8 cellular contexts compared by ENCODE assay signal in the genomic region with DNA sequence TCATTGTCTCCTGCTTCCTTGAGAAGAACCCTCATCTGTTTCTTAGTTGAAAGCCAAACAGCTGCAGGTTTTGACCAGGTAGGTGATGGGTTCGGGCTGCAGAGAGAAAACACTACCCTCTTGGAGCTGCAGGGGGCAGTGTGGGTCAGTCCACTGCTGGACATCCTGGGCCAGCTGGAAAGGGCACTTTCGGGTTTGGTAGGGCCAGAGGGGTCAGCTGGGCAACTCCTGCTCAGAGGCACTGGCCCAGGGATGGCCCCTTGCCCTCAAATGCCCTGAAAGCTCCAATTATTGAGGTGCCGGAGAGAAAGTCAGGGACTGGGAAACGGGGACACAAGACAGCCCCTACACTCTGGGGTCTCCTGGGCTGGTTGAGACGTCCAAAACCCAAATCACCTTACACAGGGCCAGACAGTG.
DNase-seq lines count a peak whose midpoint lies in the region; ATAC-seq and TF ChIP-seq lines count a peak whose summit lies in the region.

No MANE protein-coding gene starts in this region.

- no peak overlapping the region for H3K9ac ChIP-seq in IMR-90 (ENCODE audit: low read depth, low read length)
- no peak overlapping the region for H3K9ac ChIP-seq in endodermal cell (ENCODE audit: extremely low read depth, low read length, poor library complexity, severe bottlenecking)

- no peak overlapping the region for H3K56ac ChIP-seq in IMR-90 (ENCODE audit: extremely low read depth, insufficient read depth, low read length)

- no peaks in the 10 kb centered on the region for H3K36me3 ChIP-seq in IMR-90 (ENCODE audit: control insufficient read depth, insufficient read depth, low read length)
- no peaks in the 10 kb centered on the region for H3K36me3 ChIP-seq in endodermal cell (ENCODE audit: control insufficient read depth, insufficient read depth, low read length)
- H3K36me3 ChIP-seq in vagina = no peaks in the 10 kb centered on the region

- no peak overlapping the region for H3K14ac ChIP-seq in IMR-90 (replicated peaks; ENCODE audit: low read depth, low read length)

- H2AFZ ChIP-seq in IMR-90 (replicated peaks; ENCODE audit: low read length, poor library complexity) = no peak overlapping the region

- peak; percentile 56 for TF ChIP-seq CTCF in IMR-90 (conservative IDR thresholded peaks at IDR 0.05; ENCODE audit: low read depth, low read length)
- peak; percentile 89 for TF ChIP-seq CTCF in endodermal cell (conservative IDR thresholded peaks at IDR 0.05)
- TF ChIP-seq CTCF in nephron progenitor cell (IDR thresholded peaks at IDR 0.05) = peak; percentile 71
- peak; percentile 33 to 57 (median 40) for TF ChIP-seq CTCF in vagina (IDR thresholded peaks at IDR 0.05)

- H3K4me3 ChIP-seq in IMR-90 (ENCODE audit: insufficient read depth, low read depth, low read length) (no peak overlapping the region), endodermal cell (ENCODE audit: low read length) (no peak overlapping the region), vagina (no peak overlapping the region)

- H3K36me3 Mint-ChIP-seq in endodermal cell (ENCODE audit: low read depth) (no peaks in the 10 kb centered on the region), nephron progenitor cell (ENCODE audit: low read depth) (no peaks in the 10 kb centered on the region)

- H2AK5ac ChIP-seq in IMR-90 (ENCODE audit: low read depth, low read length) = no peak overlapping the region

- peak; percentile 49 for DNase-seq in 8988T
- no peak for DNase-seq in IMR-90
- peak; percentile 77 to 81 for DNase-seq in activated CD4-positive, alpha-beta T cell treated with anti-CD3 and anti-CD28 coated beads, Interleukin-2, amount 50 U/mL, for 48 hours
- peak; percentile 94 for DNase-seq in endodermal cell
- peak; percentile 75 for DNase-seq in nephron progenitor cell
- DNase-seq in vagina (ENCODE audit: extremely low spot score in 2 of 2) = no peak

- H2BK20ac ChIP-seq in IMR-90 (ENCODE audit: low read depth, low read length) = no peak overlapping the region

- no peak overlapping the region for H3K4me2 ChIP-seq in IMR-90 (ENCODE audit: low read depth, low read length)

- H3K4me1 Mint-ChIP-seq in endodermal cell (no peaks in the 10 kb centered on the region), nephron progenitor cell (peaks cover 9% of the 10 kb centered on the region)

- H3K27me3 Mint-ChIP-seq in endodermal cell (ENCODE audit: insufficient read depth) (peaks cover 17% of the 10 kb centered on the region), nephron progenitor cell (ENCODE audit: low read depth, poor library complexity) (peaks cover 23% of the 10 kb centered on the region)

- no peak overlapping the region for H3K23ac ChIP-seq in IMR-90 (ENCODE audit: low read depth, low read length)

- peak; percentile 40 for TF ChIP-seq RAD21 in IMR-90 (IDR thresholded peaks at IDR 0.05; ENCODE audit: low read length)

- no peak overlapping the region for H2BK15ac ChIP-seq in IMR-90 (ENCODE audit: low read depth, low read length)

- peaks cover 2% of the 10 kb centered on the region for H3K4me1 ChIP-seq in IMR-90 (ENCODE audit: control insufficient read depth, insufficient read depth, low read length)
- no peaks in the 10 kb centered on the region for H3K4me1 ChIP-seq in endodermal cell (ENCODE audit: control insufficient read depth, insufficient read depth, low read length)
- no peaks in the 10 kb centered on the region for H3K4me1 ChIP-seq in vagina

- no peaks in the 10 kb centered on the region for H3K79me1 ChIP-seq in IMR-90 (ENCODE audit: low read depth in 1 of 2, low read length in 2 of 2)

- H3K9me3 Mint-ChIP-seq in endodermal cell (no peaks in the 10 kb centered on the region), nephron progenitor cell (no peaks in the 10 kb centered on the region)

- intact Hi-C loops in IMR-90 (cut with micrococcal nuclease) = loop anchor here (1.0 kb wide), 1 partner anchor 34 kb away; no protein-coding TSS in a partner anchor
- intact Hi-C loops in vagina (cut with DNase I) = no loop called here

- H3K27me3 ChIP-seq in IMR-90 (ENCODE audit: control insufficient read depth, insufficient read depth, low read length) = no peaks in the 10 kb centered on the region; the same call in 1 of the 2 replicates
- peaks cover 15% of the 10 kb centered on the region for H3K27me3 ChIP-seq in endodermal cell (ENCODE audit: control insufficient read depth, insufficient read depth, low read length, poor library complexity, severe bottlenecking)
- no peaks in the 10 kb centered on the region for H3K27me3 ChIP-seq in vagina

- in situ Hi-C loops in IMR-90 (cut with MboI; ENCODE audit: low sequenced_read_pairs) = no loop called here

- WGBS in IMR-90 (ENCODE audit: extremely low coverage in 2 of 2, insufficient read length in 1 of 2), 2 experiments = 54% methylated on average over 3 of the region's 5 CpGs; no CpG with 5 or more reads in 1 of the 2 experiments
- WGBS in endodermal cell (ENCODE audit: insufficient coverage in 1 of 2, insufficient read length in 1 of 2), 2 experiments = 60 to 77% methylated on average over 3 to 5 of the region's 5 CpGs

- H3K4me3 Mint-ChIP-seq in endodermal cell (no peak overlapping the region), nephron progenitor cell (no peak overlapping the region)

- no peak overlapping the region for H2BK5ac ChIP-seq in IMR-90 (ENCODE audit: low read depth, low read length, poor library complexity, severe bottlenecking)

- POLR2A ChIA-PET in IMR-90 (lab: Charles Lee; ENCODE audit: unreplicated experiment) = no interaction called here

- CTCF ChIA-PET in IMR-90 (lab: Yijun Ruan, JAX) = interaction anchor here (0.5 to 3.3 kb wide), 11 partner anchors 8 to 119 kb away, joined by 3 to 17 read pairs (median 3); no protein-coding TSS in a partner anchor

- dilution Hi-C loops in IMR-90 (cut with HindIII; ENCODE audit: low sequenced_read_pairs, unreplicated experiment) = no loop called here

- no peaks in the 10 kb centered on the region for H3K9me1 ChIP-seq in IMR-90 (ENCODE audit: insufficient read depth, low read length)

- BruUV-seq in IMR-90 (replicated peaks; lab: Mats Ljungman, UMichigan) = no TSS peak

- no peak overlapping the region for H4K5ac ChIP-seq in IMR-90 (ENCODE audit: low read depth, low read length)

- H3K4ac ChIP-seq in IMR-90 (ENCODE audit: low read depth, low read length) = no peak overlapping the region

- H4K91ac ChIP-seq in IMR-90 (ENCODE audit: insufficient read depth, low read depth, low read length) = no peak overlapping the region

- no peak overlapping the region for H3K18ac ChIP-seq in IMR-90 (ENCODE audit: low read depth, low read length)

- H3K9me3 ChIP-seq in IMR-90 (ENCODE audit: control insufficient read depth, insufficient read depth, low read length) (no peaks in the 10 kb centered on the region), endodermal cell (ENCODE audit: control insufficient read depth, low read length) (no peaks in the 10 kb centered on the region), vagina (no peaks in the 10 kb centered on the region)

- H4K8ac ChIP-seq in IMR-90 (ENCODE audit: low read depth in 2 of 2, low read length in 2 of 2) = no peak overlapping the region

- no peaks in the 10 kb centered on the region for H4K20me1 ChIP-seq in IMR-90 (ENCODE audit: insufficient read depth, low read length)

- TF ChIP-seq POLR2A in IMR-90 (IDR thresholded peaks at IDR 0.05; ENCODE audit: low read depth, low read length) = no peak
- no peak for TF ChIP-seq POLR2A in vagina (IDR thresholded peaks at IDR 0.05)

- no peak overlapping the region for H2BK120ac ChIP-seq in IMR-90 (ENCODE audit: low read depth, low read length)

- ATAC-seq in GM19023 (IDR thresholded peaks at IDR 0.05; ENCODE audit: unreplicated experiment) (peak; percentile 62), IMR-90 (ENCODE audit: low read depth) (peak; percentile 70), HG02884 (IDR thresholded peaks at IDR 0.05; ENCODE audit: unreplicated experiment) (no peak)

- H2AK9ac ChIP-seq in IMR-90 (replicated peaks; ENCODE audit: low read depth, low read length, poor library complexity) = no peak overlapping the region

- no peak overlapping the region for H3K27ac ChIP-seq in IMR-90 (ENCODE audit: insufficient read depth, low read length)
- no peak overlapping the region for H3K27ac ChIP-seq in endodermal cell (ENCODE audit: low read depth, low read length)
- H3K27ac ChIP-seq in vagina = no peak overlapping the region

- H3K27ac Mint-ChIP-seq in endodermal cell (no peak overlapping the region), nephron progenitor cell (no peak overlapping the region)

TF ChIP-seq in IMR-90, 13 proteins besides CTCF, POLR2A, EP300 and RAD21:
- peak; percentile 35 for TF ChIP-seq SMC3 (IDR thresholded peaks at IDR 0.05; ENCODE audit: low read depth, low read length)
- TF ChIP-seq, protein P1, sequence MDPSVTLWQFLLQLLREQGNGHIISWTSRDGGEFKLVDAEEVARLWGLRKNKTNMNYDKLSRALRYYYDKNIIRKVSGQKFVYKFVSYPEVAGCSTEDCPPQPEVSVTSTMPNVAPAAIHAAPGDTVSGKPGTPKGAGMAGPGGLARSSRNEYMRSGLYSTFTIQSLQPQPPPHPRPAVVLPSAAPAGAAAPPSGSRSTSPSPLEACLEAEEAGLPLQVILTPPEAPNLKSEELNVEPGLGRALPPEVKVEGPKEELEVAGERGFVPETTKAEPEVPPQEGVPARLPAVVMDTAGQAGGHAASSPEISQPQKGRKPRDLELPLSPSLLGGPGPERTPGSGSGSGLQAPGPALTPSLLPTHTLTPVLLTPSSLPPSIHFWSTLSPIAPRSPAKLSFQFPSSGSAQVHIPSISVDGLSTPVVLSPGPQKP (IDR thresholded peaks at IDR 0.05; ENCODE audit: borderline replicate concordance, low read depth, low read length) = no peak

Comparison
In these comparisons a context has a peak if more than half of its experiments do, and no peak if none do; other contexts are left out.
1. DNase-seq: peak in 8988T (single experiment), activated CD4-positive, alpha-beta T cell treated with anti-CD3 and anti-CD28 coated beads, Interleukin-2, amount 50 U/mL, for 48 hours (2 of 2), endodermal cell (single experiment) and nephron progenitor cell (single experiment); none in IMR-90 (single experiment) and vagina (0 of 2).
2. Peak in every context shown above with its lines, with median percentiles within 50 percentile points of each other: CTCF ChIP-seq.